In genomic region chr16:90007015-90007414, GRCh38 we compare ENCODE assay signal across 16 cellular contexts. TPM values are rescaled to one million over a fixed set of nuclear protein-coding genes. Genes with fewer than 3 reads are reported as not detected.
DNase-seq lines count a peak whose midpoint lies in the region; ATAC-seq, FAIRE-seq and TF ChIP-seq lines count a peak whose summit lies in the region.
"Had no signal": no experiment of that assay in that cellular context is flagged by ENCODE, and none has a peak within 500 bp of the region (broad histone marks: within the 10 kb centered on the region; RNA-seq: fewer than 3 reads in every experiment).

No MANE protein-coding gene starts in this region.

- H3K9me3 ChIP-seq in HepG2 (ENCODE audit: low read length): no peaks in the 10 kb centered on the region
- H3K9me3 ChIP-seq in right lobe of liver: no peaks in the 10 kb centered on the region
- no peaks in the 10 kb centered on the region for H3K9me3 ChIP-seq in RWPE2 (ENCODE audit: severe bottlenecking)
- no peaks in the 10 kb centered on the region for H3K9me3 ChIP-seq in aorta (ENCODE audit: control insufficient read depth, low read length)
- H3K9me3 ChIP-seq: HAP-1 had no signal

- TF ChIP-seq EP300 in HepG2 (IDR thresholded peaks at IDR 0.05; ENCODE audit: low read depth in 2 of 2, low read length in 2 of 2) (no peak), HepG2 (CRISPR knock-in tag; IDR thresholded peaks at IDR 0.05; ENCODE audit: borderline replicate concordance) (no peak)

- H4K20me1 ChIP-seq in HepG2 (ENCODE audit: insufficient read depth, low read length): no peaks in the 10 kb centered on the region

- H3K4me1 ChIP-seq in HepG2 (ENCODE audit: insufficient read depth, low read length) (peaks cover 28% of the 10 kb centered on the region), right lobe of liver (no peaks in the 10 kb centered on the region), RWPE2 (ENCODE audit: insufficient read depth, poor library complexity, severe bottlenecking) (no peaks in the 10 kb centered on the region), aorta (ENCODE audit: control insufficient read depth in 1 of 2, insufficient read depth in 2 of 2, low read length in 2 of 2) (no peaks in the 10 kb centered on the region)
- H3K4me1 ChIP-seq: HAP-1 had no signal

- peak overlapping the region in 7 of 8 donors; percentile 52 to 87 (median 60) for H3K4me3 Mint-ChIP-seq in naive B cell
- H3K4me3 Mint-ChIP-seq: CD4-positive, alpha-beta memory T cell had no signal

- peaks cover 40 to 69% (median 45%) of the 10 kb centered on the region in 3 donors for H3K4me1 Mint-ChIP-seq in naive B cell

- H3K4me3 ChIP-seq in HepG2 (replicated peaks in 1 of 3; ENCODE audit: insufficient read depth in 1 of 3, low read depth in 2 of 3, low read length in 3 of 3): no peak overlapping the region
- no peak overlapping the region for H3K4me3 ChIP-seq in right lobe of liver
- no peak overlapping the region for H3K4me3 ChIP-seq in RWPE2 (ENCODE audit: severe bottlenecking)
- H3K4me3 ChIP-seq in aorta (ENCODE audit: low read length in 2 of 2): no peak overlapping the region
- H3K4me3 ChIP-seq: HAP-1 had no signal

- no peak for TF ChIP-seq POLR2A in HepG2 (IDR thresholded peaks at IDR 0.05; ENCODE audit: insufficient read depth in 1 of 2, low read depth in 2 of 2, low read length in 2 of 2)
- TF ChIP-seq POLR2A in right lobe of liver (IDR thresholded peaks at IDR 0.05): no peak

- H3K9ac ChIP-seq in HepG2 (ENCODE audit: insufficient read depth, low read depth, low read length): no peak overlapping the region

- no peak overlapping the region for H2AFZ ChIP-seq in HepG2 (ENCODE audit: low read length)

- no peaks in the 10 kb centered on the region for H3K79me2 ChIP-seq in HepG2 (ENCODE audit: insufficient read depth, low read length)

- no peak for TF ChIP-seq RAD21 in HepG2 (CRISPR knock-in tag; IDR thresholded peaks at IDR 0.05)

- no peaks in the 10 kb centered on the region; a peak in 1 of 5 replicates for H3K36me3 ChIP-seq in HepG2 (replicated peaks in 1 of 2; ENCODE audit: control insufficient read depth in 1 of 2, insufficient read depth in 2 of 2, low read length in 2 of 2)
- H3K36me3 ChIP-seq in right lobe of liver: no peaks in the 10 kb centered on the region
- H3K36me3 ChIP-seq in RWPE2 (ENCODE audit: low read depth): no peaks in the 10 kb centered on the region
- H3K36me3 ChIP-seq in aorta (ENCODE audit: control insufficient read depth in 1 of 2, insufficient read depth in 2 of 2, low read length in 1 of 2): no peaks in the 10 kb centered on the region

- intact Hi-C loops in HepG2 (cut with micrococcal nuclease; ENCODE audit: unreplicated experiment) (no loop called here), right lobe of liver (cut with DNase I) (no loop called here), aorta (cut with DNase I) (no loop called here), head of caudate nucleus (cut with DNase I) (no loop called here)

- no TSS peak for BruUV-seq in HepG2 (replicated peaks; lab: Mats Ljungman, UMichigan)

- H3K27ac Mint-ChIP-seq in naive B cell: peak overlapping the region in 4 of 6 donors; percentile 39 to 95 (median 67)

- WGBS in HepG2 (ENCODE audit: low lambda C conversion rate): 97% methylated on average over 5 of the region's 7 CpGs
- WGBS in right lobe of liver (ENCODE audit: insufficient coverage, low coverage, low lambda C conversion rate, missing lambda C conversion rate): no CpG with 5 or more reads among the region's 7 CpGs
- WGBS in aorta, 2 donors: 84 to 87% methylated on average over 7 of the region's 7 CpGs

- POLR2A ChIA-PET in HepG2 (lab: Yijun Ruan, JAX): no interaction called here

- H3K27ac ChIP-seq in HepG2 (ENCODE audit: extremely low read length, insufficient read depth, low read length) (no peak overlapping the region), right lobe of liver (no peak overlapping the region), RWPE2 (ENCODE audit: poor library complexity, severe bottlenecking) (no peak overlapping the region), aorta (ENCODE audit: low read depth in 1 of 2, low read length in 2 of 2) (no peak overlapping the region)
- H3K27ac ChIP-seq: 22Rv1, HL-60 had no signal

- no peaks in the 10 kb centered on the region for H3K27me3 ChIP-seq in HepG2 (ENCODE audit: control insufficient read depth in 1 of 2, insufficient read depth in 2 of 2, low read length in 2 of 2)
- no peaks in the 10 kb centered on the region for H3K27me3 ChIP-seq in right lobe of liver
- H3K27me3 ChIP-seq in RWPE2 (ENCODE audit: insufficient read depth, poor library complexity, severe bottlenecking): no peaks in the 10 kb centered on the region
- H3K27me3 ChIP-seq in aorta (ENCODE audit: control insufficient read depth in 1 of 2, insufficient read depth in 2 of 2, low read length in 1 of 2): no peaks in the 10 kb centered on the region

- no peaks in the 10 kb centered on the region for H3K9me3 Mint-ChIP-seq in naive B cell
- H3K9me3 Mint-ChIP-seq: CD4-positive, alpha-beta memory T cell had no signal

- DNase-seq in HepG2 (ENCODE audit: low spot score): no peak
- no peak for DNase-seq in right lobe of liver
- DNase-seq in RWPE2 (ENCODE audit: low spot score): no peak
- DNase-seq in naive B cell: no peak
- no peak for DNase-seq in aorta
- DNase-seq in head of caudate nucleus: no peak
- DNase-seq in DMS79 treated with DMSO at 0.1 percent for 48 hours (lab: John Stamatoyannopoulos, UW): no peak
- no peak for DNase-seq in NCI-H128 (lab: John Stamatoyannopoulos, UW; ENCODE audit: unreplicated experiment)
- DNase-seq: C1 segment of cervical spinal cord; CD4-positive, alpha-beta memory T cell; DMS79; GDM1 had no signal

- no peak overlapping the region for H3K4me2 ChIP-seq in HepG2 (ENCODE audit: low read depth, low read length)

- no peaks in the 10 kb centered on the region for H3K36me3 Mint-ChIP-seq in naive B cell
- H3K36me3 Mint-ChIP-seq: CD4-positive, alpha-beta memory T cell had no signal

- no peaks in the 10 kb centered on the region for H3K27me3 Mint-ChIP-seq in naive B cell
- H3K27me3 Mint-ChIP-seq: CD4-positive, alpha-beta memory T cell had no signal

- CTCF ChIA-PET in HepG2 (lab: Yijun Ruan, JAX; ENCODE audit: low intra/inter-chr PET ratio, low total read pairs): no interaction called here

- no peak for TF ChIP-seq CTCF in HepG2 (CRISPR knock-in tag; IDR thresholded peaks at IDR 0.05)
- no peak for TF ChIP-seq CTCF in right lobe of liver (IDR thresholded peaks at IDR 0.05)
- no peak for TF ChIP-seq CTCF in RWPE2 (IDR thresholded peaks at IDR 0.05; ENCODE audit: poor library complexity, severe bottlenecking)

- ATAC-seq in HepG2 (peak; percentile 2; the same call in 1 of the 3 replicates), right lobe of liver (no peak), RWPE2 (ENCODE audit: low read depth) (0 out of 3 replicates have a peak, but pooled peaks have one; percentile 17), naive B cell (ENCODE audit: low read depth in 2 of 2) (no peak), aorta (ENCODE audit: low FRiP score) (peak; percentile 33)

- in situ Hi-C loops in HepG2 (cut with HindIII; ENCODE audit: extremely low pct_ligation_motif_present, low pct_unique_long_range_greater_than_20kb): no loop called here

- FAIRE-seq in HepG2 (lab: Jason Lieb, UNC): no peak
- FAIRE-seq: H1 had no signal

RNA-seq across cellular contexts. Expression of gene DBNDD1, which starts 12.2 kb away (rescaled TPM):
- total RNA-seq in HepG2 (2016; rRNA removed; fragmentation: Illumina TruSeq; extraction: Trizol): 13.0 and 17.0 TPM in 2 replicates
- 18.8 and 21.7 TPM in 2 replicates for total RNA-seq in HepG2 (2016; cell fraction: cytosol; rRNA removed; fragmentation: Illumina TruSeq; extraction: Trizol; ENCODE audit: low read depth)
- 11.4 and 16.1 TPM in 2 replicates for total RNA-seq in HepG2 (2016; cell fraction: insoluble cytoplasmic fraction; rRNA removed; fragmentation: Illumina TruSeq; extraction: Trizol)
- 40.2 and 47.3 TPM in 2 replicates for total RNA-seq in HepG2 (2016; cell fraction: membrane; rRNA removed; fragmentation: Illumina TruSeq; extraction: Trizol)
- total RNA-seq in HepG2 (2016; cell fraction: nucleus; rRNA removed; fragmentation: Illumina TruSeq; extraction: Trizol): 7.6 and 10.0 TPM in 2 replicates
- polyA plus RNA-seq in HepG2 (2011; rRNA removed): 40.4 and 51.0 TPM in 2 replicates
- polyA plus RNA-seq in HepG2 (2011; cell fraction: cytosol; rRNA removed): 44.2 and 56.2 TPM in 2 replicates
- polyA plus RNA-seq in HepG2 (2011; cell fraction: nucleus; rRNA removed): 31.7 and 32.2 TPM in 2 replicates
- polyA plus RNA-seq in HepG2 (2012): 16.4 and 30.0 TPM in 2 replicates
- polyA plus RNA-seq in HepG2 (2016; cell fraction: cytosol; fragmentation: Illumina TruSeq; extraction: Trizol; ENCODE audit: low read depth): 60.8 and 72.2 TPM in 2 replicates
- 33.1 and 40.9 TPM in 2 replicates for polyA plus RNA-seq in HepG2 (2016; cell fraction: insoluble cytoplasmic fraction; fragmentation: Illumina TruSeq; extraction: Trizol; ENCODE audit: low read depth)
- 102 TPM in 2 replicates for polyA plus RNA-seq in HepG2 (2016; cell fraction: membrane; fragmentation: Illumina TruSeq; extraction: Trizol; ENCODE audit: low read depth)
- 31.0 and 33.1 TPM in 2 replicates for polyA plus RNA-seq in HepG2 (2016; cell fraction: nucleus; fragmentation: Illumina TruSeq; extraction: Trizol; ENCODE audit: insufficient read depth, low read depth)
- 5.9 and 53.2 TPM in 2 replicates for polyA minus RNA-seq in HepG2 (2011; rRNA and poly(A)+ RNA removed; ENCODE audit: low replicate concordance)
- 23.0 and 26.9 TPM in 2 replicates for polyA minus RNA-seq in HepG2 (2011; cell fraction: cytosol; rRNA and poly(A)+ RNA removed)
- 9.8 and 13.2 TPM in 2 replicates for polyA minus RNA-seq in HepG2 (2011; cell fraction: nucleus; rRNA and poly(A)+ RNA removed)
- 10 to 100 TPM in 3 of 6 experiments, 1 to 10 TPM in 3; 2.6 to 17.5 (median 7.6) TPM for total RNA-seq in right lobe of liver
- 100 to 1,000 TPM in 2 of 6 donors, 10 to 100 TPM in 4; 48.9 to 149 (median 68.5) TPM for polyA plus RNA-seq in naive B cell (ENCODE audit: low read depth in 6 of 6)
- 1 to 10 TPM; 1.1 to 3.5 TPM for total RNA-seq in aorta
- 1 to 10 TPM; 3.0 to 3.2 TPM for polyA plus RNA-seq in aorta

RNA-seq across cellular contexts. Expression of gene DEF8, which starts 58.5 kb away (rescaled TPM):
- total RNA-seq in HepG2 (2016; rRNA removed; fragmentation: Illumina TruSeq; extraction: Trizol) (98.5 and 107 TPM in 2 replicates), right lobe of liver (10 to 100 TPM; 16.7 to 44.1 (median 20.7) TPM), aorta (10 to 100 TPM; 55.0 to 69.3 TPM)
- total RNA-seq in HepG2 (2016; cell fraction: cytosol; rRNA removed; fragmentation: Illumina TruSeq; extraction: Trizol; ENCODE audit: low read depth): 134 and 176 TPM in 2 replicates
- 103 and 113 TPM in 2 replicates for total RNA-seq in HepG2 (2016; cell fraction: insoluble cytoplasmic fraction; rRNA removed; fragmentation: Illumina TruSeq; extraction: Trizol)
- 127 and 160 TPM in 2 replicates for total RNA-seq in HepG2 (2016; cell fraction: membrane; rRNA removed; fragmentation: Illumina TruSeq; extraction: Trizol)
- 48.8 and 61.5 TPM in 2 replicates for total RNA-seq in HepG2 (2016; cell fraction: nucleus; rRNA removed; fragmentation: Illumina TruSeq; extraction: Trizol)
- polyA plus RNA-seq in HepG2 (2011; rRNA removed) (98.2 and 108 TPM in 2 replicates), naive B cell (ENCODE audit: low read depth in 6 of 6) (100 to 1,000 TPM in 4 of 6 donors, 10 to 100 TPM in 2; 66.9 to 126 (median 105) TPM), aorta (10 to 100 TPM; 53.6 to 78.0 TPM)
- polyA plus RNA-seq in HepG2 (2011; cell fraction: cytosol; rRNA removed): 100 and 138 TPM in 2 replicates
- polyA plus RNA-seq in HepG2 (2011; cell fraction: nucleus; rRNA removed): 490 and 545 TPM in 2 replicates
- polyA plus RNA-seq in HepG2 (2012): 37.2 and 56.0 TPM in 2 replicates
- polyA plus RNA-seq in HepG2 (2016; cell fraction: cytosol; fragmentation: Illumina TruSeq; extraction: Trizol; ENCODE audit: low read depth): 170 and 205 TPM in 2 replicates
- polyA plus RNA-seq in HepG2 (2016; cell fraction: insoluble cytoplasmic fraction; fragmentation: Illumina TruSeq; extraction: Trizol; ENCODE audit: low read depth): 116 and 132 TPM in 2 replicates
- polyA plus RNA-seq in HepG2 (2016; cell fraction: membrane; fragmentation: Illumina TruSeq; extraction: Trizol; ENCODE audit: low read depth): 126 and 153 TPM in 2 replicates
- 123 and 136 TPM in 2 replicates for polyA plus RNA-seq in HepG2 (2016; cell fraction: nucleus; fragmentation: Illumina TruSeq; extraction: Trizol; ENCODE audit: insufficient read depth, low read depth)
- polyA minus RNA-seq in HepG2 (2011; rRNA and poly(A)+ RNA removed; ENCODE audit: low replicate concordance): 22.3 and 116 TPM in 2 replicates
- polyA minus RNA-seq in HepG2 (2011; cell fraction: cytosol; rRNA and poly(A)+ RNA removed): 31.8 and 36.4 TPM in 2 replicates
- 46.0 and 51.1 TPM in 2 replicates for polyA minus RNA-seq in HepG2 (2011; cell fraction: nucleus; rRNA and poly(A)+ RNA removed)

Comparison
In these comparisons a context has a peak if more than half of its experiments do, and no peak if none do; other contexts are left out.
1. ATAC-seq: peak in HepG2 (single experiment), RWPE2 (single experiment) and aorta (single experiment); none in right lobe of liver (0 of 4) and naive B cell (0 of 2).